ENCODE assay signal across 8 cellular contexts in the genomic region with DNA sequence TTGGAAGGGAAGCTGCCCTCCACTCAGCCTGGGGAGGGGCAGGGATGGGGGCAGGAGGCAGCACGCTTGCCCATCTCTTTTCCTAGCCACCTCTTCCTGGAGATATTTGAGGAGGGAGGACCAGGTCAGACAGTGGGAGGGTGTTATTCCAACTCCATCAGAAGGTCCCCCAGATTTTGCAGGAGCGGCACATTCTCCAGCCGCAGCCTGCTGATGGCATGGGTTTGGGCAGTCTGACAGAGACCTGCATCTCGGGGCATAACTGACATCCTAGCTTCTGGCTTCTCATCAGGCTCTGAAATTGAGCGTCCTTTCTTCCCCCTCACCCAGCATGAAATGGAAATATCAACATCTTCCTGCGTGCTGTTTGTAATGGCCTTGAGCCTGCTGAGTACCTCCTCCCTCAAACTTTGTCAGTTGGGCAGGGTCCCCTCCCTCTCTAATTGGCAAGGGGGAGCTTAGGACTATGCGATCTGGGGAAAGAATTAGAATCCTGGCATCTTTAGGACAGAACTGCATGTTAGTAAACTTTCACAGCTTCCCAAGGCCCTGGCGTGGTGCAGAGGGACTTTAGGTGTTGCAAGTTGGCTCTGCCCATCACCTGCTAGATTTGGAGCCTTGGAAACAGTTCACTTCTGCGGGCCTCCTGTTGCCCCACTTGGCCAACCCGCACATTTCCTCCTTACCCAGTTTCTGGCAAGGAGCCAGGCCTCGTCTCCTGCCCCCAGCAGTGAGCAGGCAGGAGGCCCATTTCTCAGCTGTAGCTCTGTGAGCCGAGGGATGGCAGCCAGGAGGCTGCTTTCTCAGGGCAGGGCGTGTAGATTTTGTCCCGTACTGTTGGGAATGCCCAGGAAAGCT. TPM values are rescaled to one million over a fixed set of nuclear protein-coding genes. Genes with fewer than 3 reads are reported as not detected.
A peak's percentile ranks its signal among the peaks of the same experiment; 100 is the strongest.
DNase-seq lines count a peak whose midpoint lies in the region; ATAC-seq, FAIRE-seq and TF ChIP-seq lines count a peak whose summit lies in the region.

No MANE protein-coding gene starts in this region.

- peak; percentile 46 for FAIRE-seq in GM12892 (lab: Jason Lieb, UNC)

- no peak for TF ChIP-seq CTCF in fibroblast of the aortic adventitia (IDR thresholded peaks at IDR 0.05; ENCODE audit: insufficient read depth, low read length)

- ATAC-seq in HG03442 (IDR thresholded peaks at IDR 0.05; ENCODE audit: unreplicated experiment) (no peak), HG03457 (IDR thresholded peaks at IDR 0.05; ENCODE audit: unreplicated experiment) (no peak), HG02588 (IDR thresholded peaks at IDR 0.05; ENCODE audit: unreplicated experiment) (no peak)

- DNase-seq in GM12892 (ENCODE audit: insufficient read length) = no peak
- peak; percentile 12 for DNase-seq in NCI-H226
- peak; percentile 60 for DNase-seq in activated T-cell treated with anti-CD3 and anti-CD28 coated beads for 1 hour (ENCODE audit: low read depth)
- peak; percentile 37 for DNase-seq in fibroblast of the aortic adventitia (ENCODE audit: low read depth)
- DNase-seq in putamen (ENCODE audit: low spot score) = peak; percentile 72

- H3K4me3 ChIP-seq in fibroblast of the aortic adventitia (ENCODE audit: low read depth, low read length) = no peak overlapping the region

- no peak for TF ChIP-seq POLR2A in GM12892 (IDR thresholded peaks at IDR 0.05; ENCODE audit: low read depth, low read length)

RNA-seq across cellular contexts. Expression of a gene that starts 2.2 kb away (rescaled TPM):
- 52.2 TPM for polyA plus RNA-seq in GM12892 (2012; ENCODE audit: missing spikeins)
- total RNA-seq in fibroblast of the aortic adventitia (ENCODE audit: low replicate concordance) = 26.5 and 38.1 TPM in 2 replicates

RNA-seq across cellular contexts. Expression of a gene that starts 58.1 kb away (rescaled TPM):
- 15.5 TPM for polyA plus RNA-seq in GM12892 (2012; ENCODE audit: missing spikeins)
- total RNA-seq in fibroblast of the aortic adventitia (ENCODE audit: low replicate concordance) = under 0.01 TPM in 1 of 2 replicates, not detected in the other
